In genomic region chr1:27536004-27536757, GRCh38 we compare ENCODE assay signal across 10 cellular contexts. TPM values are rescaled to one million over a fixed set of nuclear protein-coding genes. Genes with fewer than 3 reads are reported as not detected.
A peak's percentile ranks its signal among the peaks of the same experiment; 100 is the strongest.
DNase-seq lines count a peak whose midpoint lies in the region; ATAC-seq and TF ChIP-seq lines count a peak whose summit lies in the region.
"Had no signal": no experiment of that assay in that cellular context is flagged by ENCODE, and none has a peak within 500 bp of the region (broad histone marks: within the 10 kb centered on the region; RNA-seq: fewer than 3 reads in every experiment).

No MANE protein-coding gene starts in this region.

- peaks cover 43% of the 10 kb centered on the region for H3K4me1 Mint-ChIP-seq in stimulated activated effector memory CD8-positive, alpha-beta T cell treated with anti-CD3 and anti-CD28 coated beads, Interleukin-12 subunit alpha, Interleukin-12 subunit beta, amount 100 ng/mL, for 72 hours

- no peak overlapping the region for H3K4me3 Mint-ChIP-seq in stimulated activated effector memory CD8-positive, alpha-beta T cell treated with anti-CD3 and anti-CD28 coated beads, Interleukin-12 subunit alpha, Interleukin-12 subunit beta, amount 100 ng/mL, for 72 hours

- H3K36me3 Mint-ChIP-seq in stimulated activated effector memory CD8-positive, alpha-beta T cell treated with anti-CD3 and anti-CD28 coated beads, Interleukin-12 subunit alpha, Interleukin-12 subunit beta, amount 100 ng/mL, for 72 hours = peaks cover 58% of the 10 kb centered on the region

- H3K36me3 ChIP-seq in PC-3 (ENCODE audit: low read depth, low read length) (peaks cover 10% of the 10 kb centered on the region; the same call in 1 of the 2 replicates), lung (ENCODE audit: control insufficient read depth in 2 of 2, insufficient read depth in 2 of 2, low read length in 2 of 2) (peaks cover 2 to 13% of the 10 kb centered on the region in 2 donors)

- WGBS in lung, 2 donors = 78 to 90% methylated on average over 15 of the region's 15 CpGs

- no peaks in the 10 kb centered on the region for H3K27me3 ChIP-seq in PC-3 (ENCODE audit: low read length)
- H3K27me3 ChIP-seq in lung (ENCODE audit: control insufficient read depth, insufficient read depth) = no peaks in the 10 kb centered on the region

- ATAC-seq in PC-3 (no peak), lung (ENCODE audit: insufficient read depth, low FRiP score) (no peak), GM18861 (IDR thresholded peaks at IDR 0.05; ENCODE audit: unreplicated experiment) (no peak), GM18498 (IDR thresholded peaks at IDR 0.05; ENCODE audit: unreplicated experiment) (no peak), GM18511 (IDR thresholded peaks at IDR 0.05; ENCODE audit: unreplicated experiment) (no peak)
- no peak for ATAC-seq in stimulated activated effector memory CD8-positive, alpha-beta T cell treated with anti-CD3 and anti-CD28 coated beads, Interleukin-12 subunit alpha, Interleukin-12 subunit beta, amount 100 ng/mL, for 72 hours

- CTCF ChIA-PET in PC-3 (lab: Charles Lee) = no interaction called here

- H3K4me2 ChIP-seq in PC-3 (ENCODE audit: low read length) = no peak overlapping the region

- H3K9me3 ChIP-seq in PC-3 (ENCODE audit: low read length) (no peaks in the 10 kb centered on the region), lung (ENCODE audit: control insufficient read depth in 2 of 2, insufficient read depth in 1 of 2, low read length in 1 of 2) (no peaks in the 10 kb centered on the region)

- peaks cover 13% of the 10 kb centered on the region for H3K79me2 ChIP-seq in PC-3 (ENCODE audit: low read length)

- H3K27ac ChIP-seq in PC-3 (ENCODE audit: low read length) = peak overlapping the region; percentile 19
- H3K27ac ChIP-seq in coronary artery = peak overlapping the region; percentile 3 to 71
- H3K27ac ChIP-seq in lung (ENCODE audit: low read depth in 1 of 2, low read length in 1 of 2) = peak overlapping the region; percentile 58 to 67
- H3K27ac ChIP-seq: parathyroid adenoma had no signal

- POLR2A ChIA-PET in PC-3 (lab: Charles Lee; ENCODE audit: unreplicated experiment) = no interaction called here

- H3F3A ChIP-seq in PC-3 (ENCODE audit: low read length, unreplicated experiment) = peaks cover 17% of the 10 kb centered on the region

- no peak overlapping the region for H2AFZ ChIP-seq in PC-3 (ENCODE audit: low read length)
- H2AFZ ChIP-seq: parathyroid adenoma had no signal

- intact Hi-C loops in PC-3 (cut with micrococcal nuclease) = no loop called here

- H3K27ac Mint-ChIP-seq in stimulated activated effector memory CD8-positive, alpha-beta T cell treated with anti-CD3 and anti-CD28 coated beads, Interleukin-12 subunit alpha, Interleukin-12 subunit beta, amount 100 ng/mL, for 72 hours = peak overlapping the region; percentile 80

- no peaks in the 10 kb centered on the region for H3K9me3 Mint-ChIP-seq in stimulated activated effector memory CD8-positive, alpha-beta T cell treated with anti-CD3 and anti-CD28 coated beads, Interleukin-12 subunit alpha, Interleukin-12 subunit beta, amount 100 ng/mL, for 72 hours

- DNase-seq in PC-3 (no peak), coronary artery (ENCODE audit: low spot score) (no peak), lung (ENCODE audit: low spot score) (no peak), NCI-H446 treated with DMSO at 0.1 percent for 48 hours (lab: John Stamatoyannopoulos, UW) (no peak)
- DNase-seq in stimulated activated effector memory CD8-positive, alpha-beta T cell treated with anti-CD3 and anti-CD28 coated beads, Interleukin-12 subunit alpha, Interleukin-12 subunit beta, amount 100 ng/mL, for 72 hours (ENCODE audit: low spot score in 2 of 2) = no peak
- DNase-seq: NCI-H2227 treated with DMSO at 0.1 percent for 48 hours had no signal

- peaks cover 42% of the 10 kb centered on the region for H3K4me1 ChIP-seq in PC-3 (ENCODE audit: insufficient read depth, low read length)
- peaks cover 8 to 13% of the 10 kb centered on the region in 2 donors for H3K4me1 ChIP-seq in lung (ENCODE audit: control insufficient read depth in 2 of 2, insufficient read depth in 2 of 2, low read length in 2 of 2)

- no peaks in the 10 kb centered on the region for H4K20me1 ChIP-seq in PC-3 (ENCODE audit: low read length)

- H3K4me3 ChIP-seq in PC-3 (ENCODE audit: low read length) (no peak overlapping the region), coronary artery (peak overlapping the region; percentile 1), lung (no peak overlapping the region)

- H3K9ac ChIP-seq in PC-3 (ENCODE audit: low read length) = no peak overlapping the region
- H3K9ac ChIP-seq: parathyroid adenoma had no signal

- no peak for TF ChIP-seq CTCF in PC-3 (conservative IDR thresholded peaks at IDR 0.05; ENCODE audit: low read depth, low read length)
- no peak for TF ChIP-seq CTCF in coronary artery (IDR thresholded peaks at IDR 0.05)
- TF ChIP-seq CTCF in lung (IDR thresholded peaks at IDR 0.05; ENCODE audit: control extremely low read depth, extremely low read depth) = no peak

- BruUV-seq in PC-3 (replicated peaks; lab: Mats Ljungman, UMichigan) = no TSS peak

- H3K9me2 ChIP-seq in PC-3 (replicated peaks; ENCODE audit: low read length) = no peaks in the 10 kb centered on the region

RNA-seq across cellular contexts. Expression of gene WASF2, which starts 46.2 kb away (rescaled TPM):
- total RNA-seq in PC-3 (2014; rRNA removed) (20.7 and 32.4 TPM in 2 replicates), lung (100 to 1,000 TPM in 1 of 2 donors, 10 to 100 TPM in 1; 47.9 to 136 TPM)
- polyA plus RNA-seq in lung = 10 to 100 TPM; 27.3 to 51.0 TPM
